In the genomic region with DNA sequence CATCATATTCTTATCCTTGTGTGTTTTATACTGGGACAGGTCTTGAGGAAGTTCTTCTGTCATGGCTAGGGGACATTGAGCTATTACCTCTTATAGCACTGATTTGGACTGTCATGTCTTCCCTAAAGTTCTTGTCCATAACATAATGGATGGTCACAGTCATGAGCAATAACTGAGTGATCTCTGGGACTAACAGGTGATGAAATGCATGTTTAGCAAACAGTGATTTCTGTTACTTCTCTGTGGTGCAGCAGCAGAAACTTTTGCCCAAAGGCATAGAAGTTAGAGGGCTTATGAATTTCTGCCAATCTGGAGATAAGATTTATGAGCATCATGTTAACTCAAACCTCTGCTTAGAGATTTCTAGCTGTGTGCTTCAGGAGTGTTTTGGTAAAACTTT, we compare ENCODE assay signal across 19 cellular contexts. TPM values are rescaled to one million over a fixed set of nuclear protein-coding genes. Genes with fewer than 3 reads are reported as not detected.
DNase-seq lines count a peak whose midpoint lies in the region; ATAC-seq, FAIRE-seq and TF ChIP-seq lines count a peak whose summit lies in the region.
"Had no signal": no experiment of that assay in that cellular context is flagged by ENCODE, and none has a peak within 500 bp of the region (broad histone marks: within the 10 kb centered on the region; RNA-seq: fewer than 3 reads in every experiment).

No MANE protein-coding gene starts in this region.

- peaks cover 23% of the 10 kb centered on the region for H3K36me3 Mint-ChIP-seq in activated CD4-positive, alpha-beta memory T cell treated with anti-CD3 and anti-CD28 coated beads, Interleukin-2, amount 10 ng/mL, durations not matched to agents 7 days and 5 days (ENCODE audit: low read depth)

- H4K20me1 ChIP-seq in smooth muscle cell (ENCODE audit: low read depth) = peaks cover 100% of the 10 kb centered on the region

- H3K9ac ChIP-seq in smooth muscle cell (ENCODE audit: low read depth) = no peak overlapping the region
- H3K9ac ChIP-seq: SK-N-SH had no signal

- H3K27ac Mint-ChIP-seq in activated CD4-positive, alpha-beta memory T cell treated with anti-CD3 and anti-CD28 coated beads, Interleukin-2, amount 10 ng/mL, durations not matched to agents 7 days and 5 days = no peak overlapping the region
- H3K27ac Mint-ChIP-seq: CD8-positive, alpha-beta T cell had no signal

- FAIRE-seq in H54 (lab: Jason Lieb, UNC) = peak; percentile 41

- H3K79me2 ChIP-seq in smooth muscle cell (ENCODE audit: low read depth) = peaks cover 99% of the 10 kb centered on the region

- H3K4me3 ChIP-seq in smooth muscle cell = no peak overlapping the region

- H3K36me3 ChIP-seq in smooth muscle cell (ENCODE audit: low read depth) = no peaks in the 10 kb centered on the region

- no peak overlapping the region for H3K4me2 ChIP-seq in smooth muscle cell
- H3K4me2 ChIP-seq: SK-N-SH had no signal

- no peaks in the 10 kb centered on the region for H3K27me3 Mint-ChIP-seq in activated CD4-positive, alpha-beta memory T cell treated with anti-CD3 and anti-CD28 coated beads, Interleukin-2, amount 10 ng/mL, durations not matched to agents 7 days and 5 days

- H3K27ac ChIP-seq in smooth muscle cell (ENCODE audit: low read depth) = peak overlapping the region; percentile 72

- DNase-seq in H54 (ENCODE audit: insufficient read length, low spot score) (no peak), M059J (ENCODE audit: low read depth) (peak; percentile 38), left lobe of liver (ENCODE audit: low spot score) (no peak), smooth muscle cell (lab: John Stamatoyannopoulos, UW; ENCODE audit: unreplicated experiment) (no peak)
- DNase-seq in activated CD4-positive, alpha-beta memory T cell treated with anti-CD3 and anti-CD28 coated beads, Interleukin-2, amount 10 ng/mL, durations not matched to agents 7 days and 5 days = no peak
- DNase-seq: ACHN; CD8-positive, alpha-beta T cell; DND-41; GDM1; KG1; MM.1S; NCI-H1105; NCI-H1694 treated with DMSO at 0.1 percent for 48 hours; NCI-H774; Right ventricle myocardium superior; SK-N-SH had no signal

- peaks cover 10% of the 10 kb centered on the region for H3K4me1 ChIP-seq in smooth muscle cell (ENCODE audit: low read depth)

- H2AFZ ChIP-seq in smooth muscle cell (ENCODE audit: low read depth) = no peak overlapping the region

- POLR2A ChIA-PET in activated CD4-positive, alpha-beta memory T cell treated with anti-CD3 and anti-CD28 coated beads, Interleukin-2, amount 10 ng/mL, durations not matched to agents 7 days and 5 days (lab: Charles Lee) = no interaction called here

- H3F3A ChIP-seq in smooth muscle cell (ENCODE audit: low read depth) = no peaks in the 10 kb centered on the region

- H3K27me3 ChIP-seq in smooth muscle cell (ENCODE audit: low read depth) = no peaks in the 10 kb centered on the region

- no peaks in the 10 kb centered on the region for H3K9me3 Mint-ChIP-seq in activated CD4-positive, alpha-beta memory T cell treated with anti-CD3 and anti-CD28 coated beads, Interleukin-2, amount 10 ng/mL, durations not matched to agents 7 days and 5 days
- H3K9me3 Mint-ChIP-seq: CD8-positive, alpha-beta T cell had no signal

- ATAC-seq in left lobe of liver (peak; percentile 49), GM21737 (IDR thresholded peaks at IDR 0.05; ENCODE audit: unreplicated experiment) (no peak), GM18868 (IDR thresholded peaks at IDR 0.05; ENCODE audit: unreplicated experiment) (no peak)
- ATAC-seq: CD8-positive, alpha-beta T cell; Panc1 had no signal

- H3K9me3 ChIP-seq in smooth muscle cell (replicated peaks; ENCODE audit: low read depth) = no peaks in the 10 kb centered on the region
- H3K9me3 ChIP-seq: SK-N-SH had no signal

- no peak for TF ChIP-seq CTCF in smooth muscle cell (IDR thresholded peaks at IDR 0.05; ENCODE audit: borderline replicate concordance, insufficient read depth, poor library complexity, severe bottlenecking)

- TF ChIP-seq POLR2A in H54 (IDR thresholded peaks at IDR 0.05; ENCODE audit: low read depth, low read length) = no peak

- no peak overlapping the region for H3K4me3 Mint-ChIP-seq in activated CD4-positive, alpha-beta memory T cell treated with anti-CD3 and anti-CD28 coated beads, Interleukin-2, amount 10 ng/mL, durations not matched to agents 7 days and 5 days
- H3K4me3 Mint-ChIP-seq: CD8-positive, alpha-beta T cell had no signal

- CTCF ChIA-PET in activated CD4-positive, alpha-beta memory T cell treated with anti-CD3 and anti-CD28 coated beads, Interleukin-2, amount 10 ng/mL, durations not matched to agents 7 days and 5 days (lab: Charles Lee) = interaction anchor here (0.7 to 2.4 kb wide), 4 partner anchors 44 to 330 kb away, joined by 3 to 8 read pairs (median 5); no protein-coding TSS in a partner anchor

- peaks cover 50% of the 10 kb centered on the region for H3K4me1 Mint-ChIP-seq in activated CD4-positive, alpha-beta memory T cell treated with anti-CD3 and anti-CD28 coated beads, Interleukin-2, amount 10 ng/mL, durations not matched to agents 7 days and 5 days

RNA-seq across cellular contexts. Expression of a gene that starts 5.9 kb away (rescaled TPM):
- total RNA-seq in M059J (2014; rRNA removed; shearing (Covaris generic)) = 32.5 and 42.0 TPM in 2 replicates
- total RNA-seq in left lobe of liver = 58.0 TPM
- 34.1 and 46.8 TPM in 2 replicates for total RNA-seq in smooth muscle cell
- polyA plus RNA-seq in smooth muscle cell = 7.0 and 10.4 TPM in 2 replicates
- total RNA-seq in activated CD4-positive, alpha-beta memory T cell treated with anti-CD3 and anti-CD28 coated beads, Interleukin-2, amount 10 ng/mL, durations not matched to agents 7 days and 5 days = 10 to 100 TPM; 63.8 to 71.8 TPM
